ENCODE assay signal across 8 cellular contexts in genomic region chr5:126777257-126777973, GRCh38. TPM values are rescaled to one million over a fixed set of nuclear protein-coding genes. Genes with fewer than 3 reads are reported as not detected.
DNase-seq lines count a peak whose midpoint lies in the region; ATAC-seq and TF ChIP-seq lines count a peak whose summit lies in the region.

No MANE protein-coding gene starts in this region.

- H3K36me3 ChIP-seq in OCI-LY7 (ENCODE audit: insufficient read depth, low read length): peaks cover 41% of the 10 kb centered on the region

- ATAC-seq in HG02840 (IDR thresholded peaks at IDR 0.05; ENCODE audit: low FRiP score, unreplicated experiment): peak; percentile 9
- ATAC-seq in natural killer cell treated with Interleukin-12 subunit alpha and Interleukin-12 subunit beta and Interleukin-15 and Interleukin-18, amount 100 ng/mL, for 72 hours: peak; percentile 25 to 37
- ATAC-seq in stimulated activated naive CD8-positive, alpha-beta T cell treated with anti-CD3 and anti-CD28 coated beads, Interleukin-15, Interleukin-2, amounts not matched to agents 100 U/mL and 50 U/mL, for 24 hours: peak; percentile 6

- H2AFZ ChIP-seq in OCI-LY7 (ENCODE audit: low read length): no peak overlapping the region

- peaks cover 29% of the 10 kb centered on the region for H4K20me1 ChIP-seq in OCI-LY7 (ENCODE audit: insufficient read depth, low read length)

- H3K36me3 Mint-ChIP-seq in activated T-helper 2 cell treated with anti-CD3 and anti-CD28 coated beads, Interferon-gamma antibody, Interleukin-2, Interleukin-4, amounts not matched to agents 10 μg/mL and 5 μg/mL and 100 μg/mL, durations not matched to agents 14 hours and 24 hours and 36 hours (ENCODE audit: low read depth): peaks cover 39% of the 10 kb centered on the region
- H3K36me3 Mint-ChIP-seq in natural killer cell treated with Interleukin-12 subunit alpha and Interleukin-12 subunit beta and Interleukin-15 and Interleukin-18, amount 100 ng/mL, for 72 hours: peaks cover 13% of the 10 kb centered on the region

- H3K9me3 ChIP-seq in OCI-LY7 (ENCODE audit: low read length): peaks cover 15% of the 10 kb centered on the region; the same call in 1 of the 2 replicates

- peak overlapping the region; percentile 96 for H3K4me3 ChIP-seq in OCI-LY7 (ENCODE audit: low read depth, low read length, poor library complexity, severe bottlenecking)
- H3K4me3 ChIP-seq in fibroblast of pulmonary artery (replicated peaks; ENCODE audit: low read depth, low read length): peak overlapping the region; percentile 90

- peak overlapping the region; percentile 75 for H3K4me2 ChIP-seq in OCI-LY7 (ENCODE audit: low read length)

- CTCF ChIA-PET in OCI-LY7 (lab: Charles Lee; ENCODE audit: unreplicated experiment): interaction anchor here (0.6 to 1.6 kb wide), 6 partner anchors 12 to 189 kb away, joined by 3 to 4 read pairs (median 3); no protein-coding TSS in a partner anchor

- peak overlapping the region; percentile 96 for H3K27ac Mint-ChIP-seq in activated T-helper 2 cell treated with anti-CD3 and anti-CD28 coated beads, Interferon-gamma antibody, Interleukin-2, Interleukin-4, amounts not matched to agents 10 μg/mL and 5 μg/mL and 100 μg/mL, durations not matched to agents 14 hours and 24 hours and 36 hours
- peak overlapping the region; percentile 95 to 97 for H3K27ac Mint-ChIP-seq in natural killer cell treated with Interleukin-12 subunit alpha and Interleukin-12 subunit beta and Interleukin-15 and Interleukin-18, amount 100 ng/mL, for 72 hours

- 0 out of 2 replicates have a peak, but pooled peaks have one; percentile 14 for TF ChIP-seq CTCF in OCI-LY7 (conservative IDR thresholded peaks at IDR 0.05; ENCODE audit: low read length)
- no peak for TF ChIP-seq CTCF in fibroblast of pulmonary artery (IDR thresholded peaks at IDR 0.05; ENCODE audit: low read length, missing control alignments)

- peaks cover 50% of the 10 kb centered on the region for H3K79me2 ChIP-seq in OCI-LY7 (ENCODE audit: insufficient read depth, low read depth, low read length)

- H3K4me1 ChIP-seq in OCI-LY7 (ENCODE audit: insufficient read depth, low read length, poor library complexity, severe bottlenecking): peaks cover 25% of the 10 kb centered on the region

- TSS peak; percentile 57 for BruUV-seq in OCI-LY7 (replicated peaks; lab: Mats Ljungman, UMichigan)

- no peaks in the 10 kb centered on the region for H3K27me3 Mint-ChIP-seq in activated T-helper 2 cell treated with anti-CD3 and anti-CD28 coated beads, Interferon-gamma antibody, Interleukin-2, Interleukin-4, amounts not matched to agents 10 μg/mL and 5 μg/mL and 100 μg/mL, durations not matched to agents 14 hours and 24 hours and 36 hours (ENCODE audit: low read depth)
- no peaks in the 10 kb centered on the region for H3K27me3 Mint-ChIP-seq in natural killer cell treated with Interleukin-12 subunit alpha and Interleukin-12 subunit beta and Interleukin-15 and Interleukin-18, amount 100 ng/mL, for 72 hours

- POLR2A ChIA-PET in OCI-LY7 (lab: Charles Lee): interaction anchor here (0.6 to 3.7 kb wide), 35 partner anchors 9 to 261 kb away, joined by 3 to 41 read pairs (median 5); partner anchors contain the start of gene MARCHF3

- peak overlapping the region; percentile 94 for H3K4me3 Mint-ChIP-seq in activated T-helper 2 cell treated with anti-CD3 and anti-CD28 coated beads, Interferon-gamma antibody, Interleukin-2, Interleukin-4, amounts not matched to agents 10 μg/mL and 5 μg/mL and 100 μg/mL, durations not matched to agents 14 hours and 24 hours and 36 hours (ENCODE audit: low read depth)
- H3K4me3 Mint-ChIP-seq in natural killer cell treated with Interleukin-12 subunit alpha and Interleukin-12 subunit beta and Interleukin-15 and Interleukin-18, amount 100 ng/mL, for 72 hours: peak overlapping the region; percentile 94

- H3K4me1 Mint-ChIP-seq in activated T-helper 2 cell treated with anti-CD3 and anti-CD28 coated beads, Interferon-gamma antibody, Interleukin-2, Interleukin-4, amounts not matched to agents 10 μg/mL and 5 μg/mL and 100 μg/mL, durations not matched to agents 14 hours and 24 hours and 36 hours (ENCODE audit: low read depth): peaks cover 20% of the 10 kb centered on the region
- peaks cover 23 to 39% of the 10 kb centered on the region in 2 donors for H3K4me1 Mint-ChIP-seq in natural killer cell treated with Interleukin-12 subunit alpha and Interleukin-12 subunit beta and Interleukin-15 and Interleukin-18, amount 100 ng/mL, for 72 hours (ENCODE audit: low read depth in 2 of 2)

- H3K27ac ChIP-seq in OCI-LY7 (ENCODE audit: low read depth, low read length, poor library complexity, severe bottlenecking): peak overlapping the region; percentile 95

- intact Hi-C loops in OCI-LY7 (cut with micrococcal nuclease; ENCODE audit: unreplicated experiment): loop anchor here (2.0 to 5.0 kb wide), 3 partner anchors 195 to 1305 kb away; partner anchors contain the start of genes PRRC1 and SLC12A2
- intact Hi-C loops in activated T-helper 2 cell treated with anti-CD3 and anti-CD28 coated beads, Interferon-gamma antibody, Interleukin-2, Interleukin-4, amounts not matched to agents 10 μg/mL and 5 μg/mL and 100 μg/mL, durations not matched to agents 14 hours and 24 hours and 36 hours (cut with micrococcal nuclease): loop anchor here (5.0 to 10.0 kb wide), 2 partner anchors 45 to 333 kb away; no protein-coding TSS in a partner anchor

- DNase-seq in NCI-H1417 (lab: John Stamatoyannopoulos, UW): peak; percentile 57 to 75 (median 75)
- DNase-seq in NCI-H1417 treated with DMSO at 0.1 percent for 48 hours (lab: John Stamatoyannopoulos, UW): no peak
- peak; percentile 82 for DNase-seq in OCI-LY7 (ENCODE audit: low spot score)
- peak; percentile 57 for DNase-seq in activated T-helper 2 cell treated with anti-CD3 and anti-CD28 coated beads, Interferon-gamma antibody, Interleukin-2, Interleukin-4, amounts not matched to agents 10 μg/mL and 5 μg/mL and 100 μg/mL, durations not matched to agents 14 hours and 24 hours and 36 hours (ENCODE audit: low spot score)
- peak; percentile 64 for DNase-seq in fibroblast of pulmonary artery (ENCODE audit: low read depth)
- DNase-seq in natural killer cell treated with Interleukin-12 subunit alpha and Interleukin-12 subunit beta and Interleukin-15 and Interleukin-18, amount 100 ng/mL, for 72 hours (ENCODE audit: low spot score): peak; percentile 75
- peak; percentile 52 for DNase-seq in stimulated activated naive CD8-positive, alpha-beta T cell treated with anti-CD3 and anti-CD28 coated beads, Interleukin-15, Interleukin-2, amounts not matched to agents 100 U/mL and 50 U/mL, for 24 hours

- no peaks in the 10 kb centered on the region for H3K9me2 ChIP-seq in OCI-LY7 (ENCODE audit: insufficient read depth, low read length)

- H3K9me3 Mint-ChIP-seq in activated T-helper 2 cell treated with anti-CD3 and anti-CD28 coated beads, Interferon-gamma antibody, Interleukin-2, Interleukin-4, amounts not matched to agents 10 μg/mL and 5 μg/mL and 100 μg/mL, durations not matched to agents 14 hours and 24 hours and 36 hours: no peaks in the 10 kb centered on the region
- no peaks in the 10 kb centered on the region for H3K9me3 Mint-ChIP-seq in natural killer cell treated with Interleukin-12 subunit alpha and Interleukin-12 subunit beta and Interleukin-15 and Interleukin-18, amount 100 ng/mL, for 72 hours

RNA-seq across cellular contexts. Expression of gene LMNB1, which starts 0.5 kb away (rescaled TPM):
- 173 and 232 TPM in 2 replicates for total RNA-seq in OCI-LY7 (2014; rRNA removed; shearing (Covaris generic))
- total RNA-seq in OCI-LY7 (2022): 264 and 280 TPM in 2 replicates
- 232 and 239 TPM in 2 replicates for total RNA-seq in activated T-helper 2 cell treated with anti-CD3 and anti-CD28 coated beads, Interferon-gamma antibody, Interleukin-2, Interleukin-4, amounts not matched to agents 10 μg/mL and 5 μg/mL and 100 μg/mL, durations not matched to agents 14 hours and 24 hours and 36 hours
- 100 to 1,000 TPM; 184 to 270 TPM for total RNA-seq in natural killer cell treated with Interleukin-12 subunit alpha and Interleukin-12 subunit beta and Interleukin-15 and Interleukin-18, amount 100 ng/mL, for 72 hours
